Comparison of ENCODE assay signal across 28 cellular contexts in genomic region chr6:148169701-148170100, GRCh38.
"Had no signal": no experiment of that assay in that cellular context is flagged by ENCODE, and none has a peak within 500 bp of the region (broad histone marks: within the 10 kb centered on the region; RNA-seq: fewer than 3 reads in every experiment).

No MANE protein-coding gene starts in this region.

- DNase-seq: activated CD4-positive, alpha-beta memory T cell treated with anti-CD3 and anti-CD28 coated beads, Interleukin-2, amount 10 ng/mL, durations not matched to agents 7 days and 5 days; activated CD4-positive, alpha-beta T cell treated with anti-CD3 and anti-CD28 coated beads for 36 hours; activated CD4-positive, alpha-beta T cell treated with anti-CD3 and anti-CD28 coated beads, Interleukin-2, amount 50 U/mL, for 1 hour; activated gamma-delta T cell treated with Interleukin-2 at 50 U/mL for 16 hours; activated naive CD4-positive, alpha-beta T cell treated with anti-CD3 and anti-CD28 coated beads, Interleukin-2, amount 10 ng/mL, durations not matched to agents 7 days and 5 days; activated naive CD8-positive, alpha-beta T cell treated with anti-CD3 and anti-CD28 coated beads for 36 hours; activated T-cell treated with anti-CD3 and anti-CD28 coated beads for 4 hours; activated T-cell treated with anti-CD3 and anti-CD28 coated beads, Interleukin-2, amount 50 U/mL, for 72 hours; body of pancreas; MG63; MV-4-11; NCI-H1092 treated with DMSO at 0.1 percent for 48 hours; NCI-H1417 treated with DMSO at 0.1 percent for 48 hours; NCI-H187 treated with DMSO at 0.1 percent for 48 hours; NCI-H2081 treated with DMSO at 0.1 percent for 48 hours; NCI-H2227 treated with DMSO at 0.1 percent for 48 hours; NCI-H446 treated with DMSO at 0.1 percent for 48 hours; NCI-H524 treated with DMSO at 0.1 percent for 48 hours; NK-92 treated with Interleukin-12 subunit alpha and Interleukin-12 subunit beta, amount 100 ng/mL, for 24 hours; Peyer's patch; Right ventricle myocardium superior; SJCRH30; SK-N-SH; T-helper 1 cell had no signal

- H3K9me3 ChIP-seq: body of pancreas, MG63, Peyer's patch, SJCRH30, SK-N-SH had no signal

- ATAC-seq: activated CD4-positive, alpha-beta T cell treated with anti-CD3 and anti-CD28 coated beads for 36 hours; activated T-cell treated with anti-CD3 and anti-CD28 coated beads, Interleukin-2, amount 50 U/mL, for 72 hours; body of pancreas had no signal

- H3K36me3 Mint-ChIP-seq: activated naive CD4-positive, alpha-beta T cell treated with anti-CD3 and anti-CD28 coated beads, Interleukin-2, amount 10 ng/mL, durations not matched to agents 7 days and 5 days; activated naive CD8-positive, alpha-beta T cell treated with anti-CD3 and anti-CD28 coated beads for 36 hours had no signal

- H3K4me3 Mint-ChIP-seq: activated CD4-positive, alpha-beta memory T cell treated with anti-CD3 and anti-CD28 coated beads, Interleukin-2, amount 10 ng/mL, durations not matched to agents 7 days and 5 days; activated CD4-positive, alpha-beta T cell treated with anti-CD3 and anti-CD28 coated beads for 36 hours; activated naive CD4-positive, alpha-beta T cell treated with anti-CD3 and anti-CD28 coated beads, Interleukin-2, amount 10 ng/mL, durations not matched to agents 7 days and 5 days; activated naive CD8-positive, alpha-beta T cell treated with anti-CD3 and anti-CD28 coated beads for 36 hours; activated T-cell treated with anti-CD3 and anti-CD28 coated beads, Interleukin-2, amount 50 U/mL, for 72 hours had no signal

- H3K4me1 ChIP-seq: body of pancreas, Peyer's patch had no signal

- H3K27ac Mint-ChIP-seq: activated CD4-positive, alpha-beta memory T cell treated with anti-CD3 and anti-CD28 coated beads, Interleukin-2, amount 10 ng/mL, durations not matched to agents 7 days and 5 days; activated CD4-positive, alpha-beta T cell treated with anti-CD3 and anti-CD28 coated beads for 36 hours; activated naive CD4-positive, alpha-beta T cell treated with anti-CD3 and anti-CD28 coated beads, Interleukin-2, amount 10 ng/mL, durations not matched to agents 7 days and 5 days; activated naive CD8-positive, alpha-beta T cell treated with anti-CD3 and anti-CD28 coated beads for 36 hours; activated T-cell treated with anti-CD3 and anti-CD28 coated beads, Interleukin-2, amount 50 U/mL, for 72 hours; activated T-helper 2 cell treated with anti-CD3 and anti-CD28 coated beads, Interferon-gamma antibody, Interleukin-2, Interleukin-4, amounts not matched to agents 10 μg/mL and 5 μg/mL and 100 μg/mL, durations not matched to agents 14 hours and 24 hours and 36 hours had no signal

- H3K4me3 ChIP-seq: body of pancreas, MG63, Peyer's patch, SJCRH30 had no signal

- H3K9me3 Mint-ChIP-seq: activated CD4-positive, alpha-beta memory T cell treated with anti-CD3 and anti-CD28 coated beads, Interleukin-2, amount 10 ng/mL, durations not matched to agents 7 days and 5 days; activated naive CD4-positive, alpha-beta T cell treated with anti-CD3 and anti-CD28 coated beads, Interleukin-2, amount 10 ng/mL, durations not matched to agents 7 days and 5 days; activated naive CD8-positive, alpha-beta T cell treated with anti-CD3 and anti-CD28 coated beads for 36 hours; activated T-cell treated with anti-CD3 and anti-CD28 coated beads, Interleukin-2, amount 50 U/mL, for 72 hours; activated T-helper 2 cell treated with anti-CD3 and anti-CD28 coated beads, Interferon-gamma antibody, Interleukin-2, Interleukin-4, amounts not matched to agents 10 μg/mL and 5 μg/mL and 100 μg/mL, durations not matched to agents 14 hours and 24 hours and 36 hours had no signal

- H3K27me3 Mint-ChIP-seq: activated naive CD8-positive, alpha-beta T cell treated with anti-CD3 and anti-CD28 coated beads for 36 hours had no signal

- H3K9ac ChIP-seq: KMS-11, SK-N-SH had no signal

- H3K4me1 Mint-ChIP-seq: activated CD4-positive, alpha-beta memory T cell treated with anti-CD3 and anti-CD28 coated beads, Interleukin-2, amount 10 ng/mL, durations not matched to agents 7 days and 5 days; activated CD4-positive, alpha-beta T cell treated with anti-CD3 and anti-CD28 coated beads for 36 hours; activated naive CD4-positive, alpha-beta T cell treated with anti-CD3 and anti-CD28 coated beads, Interleukin-2, amount 10 ng/mL, durations not matched to agents 7 days and 5 days; activated naive CD8-positive, alpha-beta T cell treated with anti-CD3 and anti-CD28 coated beads for 36 hours had no signal

- H3K36me3 ChIP-seq: MG63, Peyer's patch, SJCRH30 had no signal

- H3K4me2 ChIP-seq: KMS-11, SK-N-SH had no signal

- H3K27me3 ChIP-seq: body of pancreas, MG63, Peyer's patch, SJCRH30 had no signal

- H3K27ac ChIP-seq: body of pancreas, KMS-11, Peyer's patch, RWPE1, SJCRH30, VCaP had no signal
